ENCODE assay signal across 5 cellular contexts in the genomic region with DNA sequence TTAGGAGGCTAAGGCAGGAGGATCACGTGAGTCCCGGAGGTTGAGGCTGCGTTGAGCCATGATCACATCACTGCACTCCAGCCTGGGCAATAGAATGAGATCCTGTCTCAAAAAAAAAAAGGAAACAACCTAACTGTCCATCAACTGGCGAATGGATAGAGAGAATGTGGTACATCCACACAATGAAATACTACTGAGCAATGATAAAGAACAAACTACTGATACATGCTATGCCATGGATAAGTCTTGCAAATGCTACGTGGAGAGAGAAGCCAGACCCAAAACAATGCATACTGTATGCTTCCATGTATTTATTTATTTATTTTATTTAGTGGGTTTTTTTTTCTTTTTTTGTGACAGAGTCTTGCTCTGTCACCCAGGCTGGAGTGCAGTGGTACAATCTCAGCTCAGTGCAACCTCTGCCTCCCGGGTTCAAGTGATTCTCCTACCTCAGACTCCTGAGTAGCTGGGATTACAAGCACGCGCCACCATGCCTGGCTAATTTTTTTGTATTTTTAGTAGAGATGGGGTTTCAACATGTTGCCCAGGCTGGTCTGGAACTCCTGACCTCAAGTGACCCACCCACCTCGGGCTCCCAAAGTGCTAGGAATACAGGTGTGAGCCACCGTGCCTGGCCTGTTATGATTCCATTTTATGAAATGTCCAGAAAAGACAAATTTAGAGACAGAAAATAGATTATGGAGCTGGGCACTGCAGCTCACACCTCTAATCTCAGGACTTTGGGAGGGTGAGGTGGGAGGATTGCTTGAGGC. TPM values are rescaled to one million over a fixed set of nuclear protein-coding genes. Genes with fewer than 3 reads are reported as not detected.
DNase-seq lines count a peak whose midpoint lies in the region; ATAC-seq, FAIRE-seq and TF ChIP-seq lines count a peak whose summit lies in the region.
"Not testable (repeated sequence)": the region's sequence is repeated elsewhere in the genome, so short reads cannot be mapped to it uniquely, and the experiment has no call there.

No MANE protein-coding gene starts in this region.

- peak overlapping the region; percentile 5 for H3K27ac ChIP-seq in RWPE2 (ENCODE audit: poor library complexity, severe bottlenecking)
- not testable (repeated sequence) for H3K27ac ChIP-seq in K562 (ENCODE audit: extremely low read depth, low read depth, low read length); neural progenitor cell

- H3F3A ChIP-seq in neural progenitor cell (ENCODE audit: low read depth) = not testable (repeated sequence)

- not testable (repeated sequence) for H3K9me3 Mint-ChIP-seq in activated T-cell treated with anti-CD3 and anti-CD28 coated beads, Interleukin-2, amount 50 U/mL, for 24 hours; neural progenitor cell

- POLR2A ChIA-PET in K562 (lab: Yijun Ruan, JAX) = interaction anchor here (0.9 to 1.8 kb wide), 5 partner anchors 9 to 30 kb away, joined by 3 to 11 read pairs (median 4); a partner anchor contains a TSS

- H3K4me1 Mint-ChIP-seq in activated T-cell treated with anti-CD3 and anti-CD28 coated beads, Interleukin-2, amount 50 U/mL, for 24 hours (ENCODE audit: low read depth); neural progenitor cell: not testable (repeated sequence)

- not testable (repeated sequence) for DNase-seq in RWPE2 (ENCODE audit: low spot score); K562 (ENCODE audit: extremely low read depth in 1 of 4, low spot score in 3 of 4); neural progenitor cell (ENCODE audit: low spot score)
- peak; percentile 2 for DNase-seq in activated T-cell treated with anti-CD3 and anti-CD28 coated beads, Interleukin-2, amount 50 U/mL, for 24 hours
- peak; percentile 2 for DNase-seq in left cardiac atrium

- not testable (repeated sequence) for H3K4me3 ChIP-seq in RWPE2 (ENCODE audit: severe bottlenecking); K562; neural progenitor cell

- not testable (repeated sequence) for H3K4me1 ChIP-seq in RWPE2 (ENCODE audit: insufficient read depth, poor library complexity, severe bottlenecking); K562 (replicated peaks in 1 of 2; ENCODE audit: control insufficient read depth in 2 of 2, insufficient read depth in 2 of 2, low read length in 2 of 2); neural progenitor cell

- H3K36me3 Mint-ChIP-seq in activated T-cell treated with anti-CD3 and anti-CD28 coated beads, Interleukin-2, amount 50 U/mL, for 24 hours (ENCODE audit: low read depth); neural progenitor cell: not testable (repeated sequence)

- in situ Hi-C loops in K562 (cut with MboI) = not testable (repeated sequence)

- H3K4me2 ChIP-seq in K562 (ENCODE audit: insufficient read depth, low read length); neural progenitor cell: not testable (repeated sequence)

- 56% methylated on average over 10 of the region's 10 CpGs for WGBS in K562 (ENCODE audit: insufficient coverage, low coverage, missing lambda C conversion rate)

- not testable (repeated sequence) for TF ChIP-seq POLR2A in K562 (conservative IDR thresholded peaks at IDR 0.05)

- FAIRE-seq in K562 (lab: Jason Lieb, UNC) = not testable (repeated sequence)

- H3K79me2 ChIP-seq in K562 (ENCODE audit: control insufficient read depth, insufficient read depth, low read length); neural progenitor cell (ENCODE audit: low read depth): not testable (repeated sequence)

- TF ChIP-seq RAD21 in K562 (CRISPR knock-in tag; conservative IDR thresholded peaks at IDR 0.05 in 1 of 2, IDR thresholded peaks at IDR 0.05 in 1 of 2) = not testable (repeated sequence)

- CTCF ChIA-PET in K562 (lab: Yijun Ruan, JAX; ENCODE audit: low intra/inter-chr PET ratio) = not testable (repeated sequence)

- not testable (repeated sequence) for H3K9me3 ChIP-seq in RWPE2 (ENCODE audit: severe bottlenecking); K562 (replicated peaks; ENCODE audit: control insufficient read depth, insufficient read depth, low read depth, low read length); neural progenitor cell (ENCODE audit: low read depth)

- H3K27me3 ChIP-seq in RWPE2 (ENCODE audit: insufficient read depth, poor library complexity, severe bottlenecking); K562 (ENCODE audit: control insufficient read depth in 2 of 2, insufficient read depth in 2 of 2, low read length in 2 of 2); neural progenitor cell: not testable (repeated sequence)

- H3K9ac ChIP-seq in K562 (ENCODE audit: insufficient read depth in 1 of 2, low read depth in 2 of 2, low read length in 2 of 2); neural progenitor cell: not testable (repeated sequence)

- H2AFZ ChIP-seq in K562 (ENCODE audit: low read depth, low read length); neural progenitor cell (replicated peaks): not testable (repeated sequence)

- H3K9me1 ChIP-seq in K562 (ENCODE audit: control insufficient read depth, insufficient read depth, low read length) = not testable (repeated sequence)

- H3K27ac Mint-ChIP-seq in activated T-cell treated with anti-CD3 and anti-CD28 coated beads, Interleukin-2, amount 50 U/mL, for 24 hours; neural progenitor cell: not testable (repeated sequence)

- intact Hi-C loops in K562 (cut with micrococcal nuclease); left cardiac atrium (cut with DNase I): not testable (repeated sequence)

- not testable (repeated sequence) for ATAC-seq in RWPE2 (ENCODE audit: low read depth); K562; left cardiac atrium

- not testable (repeated sequence) for H3K27me3 Mint-ChIP-seq in activated T-cell treated with anti-CD3 and anti-CD28 coated beads, Interleukin-2, amount 50 U/mL, for 24 hours; neural progenitor cell (ENCODE audit: insufficient read depth, low read depth)

- H3K36me3 ChIP-seq in RWPE2 (ENCODE audit: low read depth); K562 (ENCODE audit: control insufficient read depth, insufficient read depth, low read length); neural progenitor cell: not testable (repeated sequence)

- not testable (repeated sequence) for TF ChIP-seq EP300 in K562 (IDR thresholded peaks at IDR 0.05; ENCODE audit: low read length)

- H4K20me1 ChIP-seq in K562 (replicated peaks; ENCODE audit: control insufficient read depth, insufficient read depth, low read length); neural progenitor cell (ENCODE audit: low read depth): not testable (repeated sequence)

- BruUV-seq in K562 (replicated peaks; lab: Mats Ljungman, UMichigan) = not testable (repeated sequence)

- H3K4me3 Mint-ChIP-seq in activated T-cell treated with anti-CD3 and anti-CD28 coated beads, Interleukin-2, amount 50 U/mL, for 24 hours = not testable (repeated sequence)
- peak overlapping the region; percentile 54 for H3K4me3 Mint-ChIP-seq in neural progenitor cell

- TF ChIP-seq CTCF in RWPE2 (IDR thresholded peaks at IDR 0.05; ENCODE audit: poor library complexity, severe bottlenecking); K562 (IDR thresholded peaks at IDR 0.05 in 2 of 3, conservative IDR thresholded peaks at IDR 0.05 in 1 of 3; ENCODE audit: insufficient read depth in 2 of 3, low read depth in 1 of 3, low read length in 3 of 3); neural progenitor cell (IDR thresholded peaks at IDR 0.05): not testable (repeated sequence)

TF ChIP-seq in K562, 482 proteins besides CTCF, POLR2A, EP300 and RAD21:
- TF ChIP-seq BCOR (IDR thresholded peaks at IDR 0.05) (0 out of 2 replicates have a peak, but pooled peaks have one; percentile 35), RBM25 (IDR thresholded peaks at IDR 0.05; ENCODE audit: low read depth, low read length, severe bottlenecking) (peak; percentile 58), ZNF146 (CRISPR knock-in tag; IDR thresholded peaks at IDR 0.05; ENCODE audit: unreplicated experiment) (peak; percentile 88)

RNA-seq across cellular contexts. Expression of a gene that starts 29.7 kb away (rescaled TPM):
- 33.3 and 126 TPM in 2 replicates for total RNA-seq in K562 (2011; cell fraction: chromatin; rRNA removed; ENCODE audit: low replicate concordance)
- 45.1 and 46.9 TPM in 2 replicates for total RNA-seq in K562 (2011; cell fraction: nucleolus; rRNA removed)
- total RNA-seq in K562 (2011; cell fraction: nucleoplasm; rRNA removed) = 88.2 and 158 TPM in 2 replicates
- 412 and 510 TPM in 2 replicates for total RNA-seq in K562 (2014; rRNA removed)
- 517 and 565 TPM in 2 replicates for total RNA-seq in K562 (2014; rRNA removed; fragmentation: Illumina TruSeq; extraction: Trizol)
- 394 and 426 TPM in 2 replicates for total RNA-seq in K562 (2015; rRNA removed; fragmentation: Illumina TruSeq; extraction: Trizol)
- 808 and 835 TPM in 2 replicates for total RNA-seq in K562 (2021)
- polyA plus RNA-seq in K562 (2011; rRNA removed) = 812 and 877 TPM in 2 replicates
- polyA plus RNA-seq in K562 (2011; cell fraction: cytosol; rRNA removed) = 605 and 678 TPM in 2 replicates
- polyA plus RNA-seq in K562 (2011; cell fraction: nucleus; rRNA removed) = 136 and 194 TPM in 2 replicates
- 834 and 880 TPM in 2 replicates for polyA plus RNA-seq in K562 (2012)
- polyA plus RNA-seq in K562 (2014; fragmentation: Illumina TruSeq; extraction: Trizol) = 758 and 923 TPM in 2 replicates
- 100 to 1,000 TPM; 543 to 591 TPM for polyA plus RNA-seq in K562 (2014; fragmentation: Nextera tagmentation; extraction: Ambion mirVana)
- 975 and 1,083 TPM in 2 replicates for polyA plus RNA-seq in K562 (2014; rRNA removed)
- 127 and 157 TPM in 2 replicates for polyA minus RNA-seq in K562 (2011; rRNA and poly(A)+ RNA removed)
- 116 and 160 TPM in 2 replicates for polyA minus RNA-seq in K562 (2011; cell fraction: cytosol; rRNA and poly(A)+ RNA removed)
- 24.4 and 52.3 TPM in 2 replicates for polyA minus RNA-seq in K562 (2011; cell fraction: nucleus; rRNA and poly(A)+ RNA removed)
- 100 to 1,000 TPM; 285 to 316 TPM for total RNA-seq in left cardiac atrium
- total RNA-seq in neural progenitor cell (ENCODE audit: low replicate concordance) = 1,442 and 1,689 TPM in 2 replicates
